ENCODE assay signal across 18 cellular contexts in the genomic region with DNA sequence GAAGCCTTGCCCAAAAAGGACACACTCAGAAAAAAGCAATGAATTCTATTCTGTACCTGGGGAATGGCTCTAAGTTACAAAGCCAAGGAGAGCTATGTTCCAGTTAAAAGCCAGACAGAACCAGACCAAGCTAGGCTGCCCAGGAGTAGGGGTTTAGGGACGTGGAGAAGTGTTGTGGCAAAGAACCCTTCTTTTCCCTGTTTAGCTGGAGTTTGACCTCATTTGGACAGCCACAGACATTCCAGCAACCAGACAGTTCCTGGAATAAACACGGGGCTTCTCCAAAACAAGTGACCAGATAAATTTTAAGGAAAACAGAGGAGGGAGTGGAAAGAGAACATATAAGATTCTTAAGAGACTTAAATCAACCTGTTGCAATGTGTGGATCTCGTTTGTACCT.
"Had no signal": no experiment of that assay in that cellular context is flagged by ENCODE, and none has a peak within 500 bp of the region (broad histone marks: within the 10 kb centered on the region; RNA-seq: fewer than 3 reads in every experiment).

No MANE protein-coding gene starts in this region.

- DNase-seq: activated CD4-positive, alpha-beta T cell treated with anti-CD3 and anti-CD28 coated beads, Interleukin-2, amount 50 U/mL, for 1 hour; activated CD4-positive, CD25-positive, alpha-beta regulatory T cell; activated naive CD4-positive, alpha-beta T cell treated with anti-CD3 and anti-CD28 coated beads, Interleukin-2, amount 10 ng/mL, durations not matched to agents 7 days and 5 days; activated T-cell treated with anti-CD3 and anti-CD28 coated beads for 4 hours; amniotic stem cell; dorsolateral prefrontal cortex; foreskin keratinocyte; heart left ventricle; islet precursor cell; spleen; stimulated activated CD4-positive, alpha-beta T cell treated with anti-CD3 and anti-CD28 coated beads, Interleukin-2, amount 100 ng/mL, for 24 hours; stimulated activated naive CD8-positive, alpha-beta T cell treated with anti-CD3 and anti-CD28 coated beads, Interleukin-15, Interleukin-2, amounts not matched to agents 100 U/mL and 50 U/mL, for 24 hours had no signal

- H3K4me1 ChIP-seq: foreskin keratinocyte, neural progenitor cell, right atrium auricular region, spleen had no signal

- H3K4me3 ChIP-seq: dorsolateral prefrontal cortex, heart left ventricle, neural progenitor cell, right atrium auricular region, spleen had no signal

- H3K27ac Mint-ChIP-seq: activated naive CD4-positive, alpha-beta T cell treated with anti-CD3 and anti-CD28 coated beads, Interleukin-2, amount 10 ng/mL, durations not matched to agents 7 days and 5 days; activated T-helper 17 cell treated with anti-CD3 and anti-CD28 coated beads, Interleukin-2, amount 50 U/mL, for 72 hours; mesothelial cell of epicardium; neural progenitor cell; T-helper 1 cell treated with Interleukin-12 subunit alpha and Interleukin-12 subunit beta and Interleukin-4 antibody, amounts not matched to agents 30 μg/mL and 1 μg/mL, for 36 hours had no signal

- H3K27me3 Mint-ChIP-seq: activated naive CD4-positive, alpha-beta T cell treated with anti-CD3 and anti-CD28 coated beads, Interleukin-2, amount 10 ng/mL, durations not matched to agents 7 days and 5 days; activated T-helper 17 cell treated with anti-CD3 and anti-CD28 coated beads, Interleukin-2, amount 50 U/mL, for 72 hours had no signal

- H3K4me3 Mint-ChIP-seq: activated naive CD4-positive, alpha-beta T cell treated with anti-CD3 and anti-CD28 coated beads, Interleukin-2, amount 10 ng/mL, durations not matched to agents 7 days and 5 days; activated T-helper 17 cell treated with anti-CD3 and anti-CD28 coated beads, Interleukin-2, amount 50 U/mL, for 72 hours; mesothelial cell of epicardium; neural progenitor cell; T-helper 1 cell treated with Interleukin-12 subunit alpha and Interleukin-12 subunit beta and Interleukin-4 antibody, amounts not matched to agents 30 μg/mL and 1 μg/mL, for 36 hours had no signal

- H3K27me3 ChIP-seq: foreskin keratinocyte, heart left ventricle, neural progenitor cell, right atrium auricular region, spleen had no signal

- H3K4me1 Mint-ChIP-seq: activated naive CD4-positive, alpha-beta T cell treated with anti-CD3 and anti-CD28 coated beads, Interleukin-2, amount 10 ng/mL, durations not matched to agents 7 days and 5 days; activated T-helper 17 cell treated with anti-CD3 and anti-CD28 coated beads, Interleukin-2, amount 50 U/mL, for 72 hours; mesothelial cell of epicardium; neural progenitor cell had no signal

- H3K9me3 ChIP-seq: heart left ventricle, right atrium auricular region, spleen had no signal

- ATAC-seq: activated T-helper 17 cell treated with anti-CD3 and anti-CD28 coated beads, Interleukin-2, amount 50 U/mL, for 72 hours; esophagus mucosa; foreskin keratinocyte; stimulated activated naive CD8-positive, alpha-beta T cell treated with anti-CD3 and anti-CD28 coated beads, Interleukin-15, Interleukin-2, amounts not matched to agents 100 U/mL and 50 U/mL, for 24 hours had no signal

- H3K9me3 Mint-ChIP-seq: activated naive CD4-positive, alpha-beta T cell treated with anti-CD3 and anti-CD28 coated beads, Interleukin-2, amount 10 ng/mL, durations not matched to agents 7 days and 5 days; activated T-helper 17 cell treated with anti-CD3 and anti-CD28 coated beads, Interleukin-2, amount 50 U/mL, for 72 hours; mesothelial cell of epicardium; neural progenitor cell; T-helper 1 cell treated with Interleukin-12 subunit alpha and Interleukin-12 subunit beta and Interleukin-4 antibody, amounts not matched to agents 30 μg/mL and 1 μg/mL, for 36 hours had no signal

- H3K27ac ChIP-seq: dorsolateral prefrontal cortex, foreskin keratinocyte, neural progenitor cell, spleen had no signal

- H3K36me3 ChIP-seq: neural progenitor cell, right atrium auricular region had no signal

- H3K36me3 Mint-ChIP-seq: neural progenitor cell had no signal
